2 cellular contexts compared by ENCODE assay signal in genomic region chr9:122946486-122947003, GRCh38.
TF ChIP-seq lines count a peak whose summit lies in the region.

No MANE protein-coding gene starts in this region.

TF ChIP-seq in HepG2, 621 proteins besides CTCF, POLR2A, EP300 and RAD21:
- TF ChIP-seq MAFF (IDR thresholded peaks at IDR 0.05; ENCODE audit: low read depth, low read length) = peak; percentile 76
- peak; percentile 64 to 83; a peak in 3 of 4 replicates for TF ChIP-seq MAFK (conservative IDR thresholded peaks at IDR 0.05 in 1 of 2, IDR thresholded peaks at IDR 0.05 in 1 of 2; ENCODE audit: low read length in 2 of 2)
- no peak for TF ChIP-seq ATRX (CRISPR knock-in tag; IDR thresholded peaks at IDR 0.05; ENCODE audit: borderline replicate concordance)

TF ChIP-seq in GM12891, 5 proteins besides CTCF, POLR2A, EP300 and RAD21:
- no peak for TF ChIP-seq TAF1 (IDR thresholded peaks at IDR 0.05; ENCODE audit: low read depth, low read length)
- no peak for TF ChIP-seq SPI1 (IDR thresholded peaks at IDR 0.05; ENCODE audit: low read depth, low read length)
- no peak for TF ChIP-seq POLR2AphosphoS5 (IDR thresholded peaks at IDR 0.05; ENCODE audit: low read depth, low read length)
- TF ChIP-seq POU2F2 (IDR thresholded peaks at IDR 0.05; ENCODE audit: low read depth, low read length) = no peak
- TF ChIP-seq PAX5 (IDR thresholded peaks at IDR 0.05; ENCODE audit: insufficient read depth, low read length, severe bottlenecking) = no peak
